ENCODE assay signal across 18 cellular contexts in genomic region chr4:33150139-33150538, GRCh38.
DNase-seq lines count a peak whose midpoint lies in the region; TF ChIP-seq lines count a peak whose summit lies in the region.
"Had no signal": no experiment of that assay in that cellular context is flagged by ENCODE, and none has a peak within 500 bp of the region (broad histone marks: within the 10 kb centered on the region; RNA-seq: fewer than 3 reads in every experiment).

No MANE protein-coding gene starts in this region.

- H3K27ac ChIP-seq in mammary epithelial cell (ENCODE audit: insufficient read depth, low read depth, low read length) (no peak overlapping the region), epithelial cell of prostate (peak overlapping the region; percentile 14), neural cell (ENCODE audit: low read length) (peak overlapping the region; percentile 71)
- H3K27ac ChIP-seq: 22Rv1; A549; BLaER1 treated with 17β-estradiol and CSF1 and Interleukin-3, amounts not matched to agents 10 nM and 100 nM; C4-2B had no signal

- dilution Hi-C loops in mammary epithelial cell (cut with HindIII; ENCODE audit: low sequenced_read_pairs) = no loop called here

- WGBS in mammary epithelial cell (ENCODE audit: low coverage, missing lambda C conversion rate) = 83% methylated on average over 4 of the region's 4 CpGs

- H3K27me3 ChIP-seq in mammary epithelial cell (ENCODE audit: insufficient read depth, low read length) (no peaks in the 10 kb centered on the region), neural cell (ENCODE audit: insufficient read depth, low read depth, low read length) (no peaks in the 10 kb centered on the region)
- H3K27me3 ChIP-seq: BLaER1 treated with 17β-estradiol and CSF1 and Interleukin-3, amounts not matched to agents 10 nM and 100 nM had no signal

- no peak for TF ChIP-seq CTCF in MCF 10A (IDR thresholded peaks at IDR 0.05; ENCODE audit: unreplicated experiment)
- TF ChIP-seq CTCF in mammary epithelial cell (conservative IDR thresholded peaks at IDR 0.05 in 1 of 2, IDR thresholded peaks at IDR 0.05 in 1 of 2; ENCODE audit: extremely low read depth in 1 of 2, insufficient read depth in 1 of 2, low read depth in 1 of 2, low read length in 2 of 2) = no peak
- no peak for TF ChIP-seq CTCF in neural cell (IDR thresholded peaks at IDR 0.05; ENCODE audit: poor library complexity, severe bottlenecking)

- BruUV-seq in MCF 10A (replicated peaks; lab: Mats Ljungman, UMichigan) = no TSS peak
- BruUV-seq in mammary epithelial cell (replicated peaks; lab: Mats Ljungman, UMichigan) = no TSS peak

- H3K4me1 Mint-ChIP-seq in MCF 10A (ENCODE audit: insufficient read depth, unreplicated experiment) = peaks cover 16% of the 10 kb centered on the region
- H3K4me1 Mint-ChIP-seq: B cell had no signal

- no peak for TF ChIP-seq RAD21 in neural cell (conservative IDR thresholded peaks at IDR 0.05)

- H3K36me3 Mint-ChIP-seq in MCF 10A (ENCODE audit: insufficient read depth, unreplicated experiment) = peaks cover 6% of the 10 kb centered on the region
- H3K36me3 Mint-ChIP-seq: CD8-positive, alpha-beta T cell had no signal

- H3K4me1 ChIP-seq in mammary epithelial cell (ENCODE audit: insufficient read depth, low read length) = no peaks in the 10 kb centered on the region
- H3K4me1 ChIP-seq: A549; BLaER1 treated with 17β-estradiol and CSF1 and Interleukin-3, amounts not matched to agents 10 nM and 100 nM; Caco-2 had no signal

- CTCF ChIA-PET in MCF 10A (lab: Yijun Ruan, JAX) (interaction anchor here (0.8 kb wide), 1 partner anchor 548 kb away, joined by 3 read pairs; no protein-coding TSS in a partner anchor), mammary epithelial cell (lab: Charles Lee; ENCODE audit: low non-redundant PET) (no interaction called here)

- in situ Hi-C loops in mammary epithelial cell (cut with MboI; ENCODE audit: low sequenced_read_pairs in 2 of 2) = no loop called here

- H3K79me2 ChIP-seq in mammary epithelial cell (ENCODE audit: insufficient read depth, low read length) = no peaks in the 10 kb centered on the region
- H3K79me2 ChIP-seq in neural cell (replicated peaks; ENCODE audit: insufficient read depth, low read length) = no peaks in the 10 kb centered on the region

- no peaks in the 10 kb centered on the region for H3K27me3 Mint-ChIP-seq in MCF 10A (ENCODE audit: insufficient read depth, unreplicated experiment)
- H3K27me3 Mint-ChIP-seq: B cell; CD4-positive, alpha-beta T cell had no signal

- H3K36me3 ChIP-seq in mammary epithelial cell (ENCODE audit: insufficient read depth, low read length) (no peaks in the 10 kb centered on the region), neural cell (ENCODE audit: insufficient read depth, low read length) (no peaks in the 10 kb centered on the region)
- H3K36me3 ChIP-seq: BLaER1 treated with 17β-estradiol and CSF1 and Interleukin-3, amounts not matched to agents 10 nM and 100 nM had no signal

- no peaks in the 10 kb centered on the region for H3K9me3 Mint-ChIP-seq in MCF 10A (ENCODE audit: unreplicated experiment)

- H4K20me1 ChIP-seq in mammary epithelial cell (ENCODE audit: insufficient read depth, low read length) (no peaks in the 10 kb centered on the region), neural cell (ENCODE audit: insufficient read depth) (no peaks in the 10 kb centered on the region)
- H4K20me1 ChIP-seq: BLaER1 treated with 17β-estradiol and CSF1 and Interleukin-3, amounts not matched to agents 10 nM and 100 nM had no signal

- H2AFZ ChIP-seq in mammary epithelial cell (ENCODE audit: low read depth, low read length) (no peak overlapping the region), neural cell (ENCODE audit: low read depth, low read length) (no peak overlapping the region)

- H3K9ac ChIP-seq in mammary epithelial cell (ENCODE audit: insufficient read depth, low read length) (no peak overlapping the region), neural cell (ENCODE audit: low read length) (peak overlapping the region; percentile 22)
- H3K9ac ChIP-seq: BLaER1 treated with 17β-estradiol and CSF1 and Interleukin-3, amounts not matched to agents 10 nM and 100 nM had no signal

- H3K9me2 ChIP-seq in neural cell (ENCODE audit: insufficient read depth, low read length) = no peaks in the 10 kb centered on the region

- POLR2A ChIA-PET in MCF 10A (lab: Yijun Ruan, JAX) = interaction anchor here (0.7 to 1.1 kb wide), 3 partner anchors 13 to 1029 kb away, joined by 3 to 4 read pairs (median 3); no protein-coding TSS in a partner anchor

- DNase-seq in MCF 10A (ENCODE audit: unreplicated experiment) (no peak), mammary epithelial cell (no peak), epithelial cell of prostate (ENCODE audit: low read depth, low spot score) (no peak), RPMI8226 (no peak), cerebellum (ENCODE audit: low spot score) (no peak)
- DNase-seq: AML-193; Caco-2; Calu3; CD4-positive, alpha-beta T cell; CD8-positive, alpha-beta T cell; DMS79 treated with DMSO at 0.1 percent for 48 hours; GF-D8 had no signal

- H3K4me3 ChIP-seq in mammary epithelial cell (replicated peaks in 1 of 3; ENCODE audit: insufficient read depth in 1 of 3, low read depth in 2 of 3, low read length in 3 of 3) (no peak overlapping the region), neural cell (ENCODE audit: low read length) (peak overlapping the region; percentile 32)
- H3K4me3 ChIP-seq: A549; BLaER1 treated with 17β-estradiol and CSF1 and Interleukin-3, amounts not matched to agents 10 nM and 100 nM had no signal

- H3K9me3 ChIP-seq in mammary epithelial cell (replicated peaks; ENCODE audit: insufficient read depth, low read length) (peaks cover 7% of the 10 kb centered on the region), neural cell (ENCODE audit: low read length) (no peaks in the 10 kb centered on the region)
- H3K9me3 ChIP-seq: A549; BLaER1 treated with 17β-estradiol and CSF1 and Interleukin-3, amounts not matched to agents 10 nM and 100 nM; Caco-2 had no signal

- H3K4me2 ChIP-seq in mammary epithelial cell (ENCODE audit: insufficient read depth, low read depth, low read length) (no peak overlapping the region), neural cell (ENCODE audit: low read length) (peak overlapping the region; percentile 25)
- H3K4me2 ChIP-seq: A549; BLaER1 treated with 17β-estradiol and CSF1 and Interleukin-3, amounts not matched to agents 10 nM and 100 nM had no signal

- peak overlapping the region; percentile 65 for H3K27ac Mint-ChIP-seq in MCF 10A (ENCODE audit: low read depth, unreplicated experiment)
- H3K27ac Mint-ChIP-seq: B cell; CD4-positive, alpha-beta T cell; CD8-positive, alpha-beta T cell had no signal

- intact Hi-C loops in MCF 10A (cut with micrococcal nuclease) = no loop called here
- intact Hi-C loops in mammary epithelial cell (cut with micrococcal nuclease) = no loop called here

- no peaks in the 10 kb centered on the region for H3F3A ChIP-seq in neural cell (ENCODE audit: insufficient read depth, low read length, poor library complexity, severe bottlenecking)

- no peak overlapping the region for H3K4me3 Mint-ChIP-seq in MCF 10A (ENCODE audit: unreplicated experiment)
- H3K4me3 Mint-ChIP-seq: B cell; CD4-positive, alpha-beta T cell; CD8-positive, alpha-beta T cell had no signal

- TF ChIP-seq EP300 in neural cell (conservative IDR thresholded peaks at IDR 0.05; ENCODE audit: poor library complexity, severe bottlenecking) = peak; percentile 92

TF ChIP-seq in neural cell, 6 proteins besides CTCF, POLR2A, EP300 and RAD21:
- TF ChIP-seq MXI1 (conservative IDR thresholded peaks at IDR 0.05; ENCODE audit: poor library complexity, severe bottlenecking) (no peak), POLR2AphosphoS5 (IDR thresholded peaks at IDR 0.05) (peak; percentile 19), REST (IDR thresholded peaks at IDR 0.05; ENCODE audit: borderline replicate concordance) (peak; percentile 1), EZH2 (IDR thresholded peaks at IDR 0.05; ENCODE audit: borderline replicate concordance, insufficient read depth, low read length, poor library complexity, severe bottlenecking) (no peak), SMC3 (conservative IDR thresholded peaks at IDR 0.05; ENCODE audit: poor library complexity) (no peak), TAF1 (IDR thresholded peaks at IDR 0.05; ENCODE audit: low read depth) (no peak)
